1 cellular context compared by ENCODE assay signal in genomic region chr11:13114566-13115465, GRCh38.
TF ChIP-seq lines count a peak whose summit lies in the region.

No MANE protein-coding gene starts in this region.

TF ChIP-seq in HepG2, 621 proteins besides CTCF, POLR2A, EP300 and RAD21 (continued from another document and continues in another):
- TF ChIP-seq ZNF781 (CRISPR knock-in tag; IDR thresholded peaks at IDR 0.05; ENCODE audit: borderline replicate concordance, not compliant biosample characterization) (no peak), STAT6 (CRISPR knock-in tag; IDR thresholded peaks at IDR 0.05; ENCODE audit: borderline replicate concordance) (no peak), GTF2F1 (IDR thresholded peaks at IDR 0.05; ENCODE audit: low read length) (no peak), ZNF792 (CRISPR knock-in tag; IDR thresholded peaks at IDR 0.05) (no peak), ZNF503 (CRISPR knock-in tag; IDR thresholded peaks at IDR 0.05) (no peak), SIX1 (CRISPR knock-in tag; IDR thresholded peaks at IDR 0.05; ENCODE audit: borderline replicate concordance) (no peak), RXRB (CRISPR knock-in tag; IDR thresholded peaks at IDR 0.05; ENCODE audit: borderline replicate concordance) (peak; percentile 53; the same call in 1 of the 2 replicates), NFIC (IDR thresholded peaks at IDR 0.05; ENCODE audit: low read length) (no peak), HOXD1 (CRISPR knock-in tag; IDR thresholded peaks at IDR 0.05) (no peak), PLRG1 (conservative IDR thresholded peaks at IDR 0.05) (no peak), JDP2 (CRISPR knock-in tag; IDR thresholded peaks at IDR 0.05; ENCODE audit: borderline replicate concordance) (no peak), GPN1 (CRISPR knock-in tag; IDR thresholded peaks at IDR 0.05; ENCODE audit: borderline replicate concordance) (no peak), THRA (CRISPR knock-in tag; IDR thresholded peaks at IDR 0.05; ENCODE audit: borderline replicate concordance) (peak; percentile 13; the same call in 1 of the 2 replicates), MAX (IDR thresholded peaks at IDR 0.05) (0 out of 2 replicates have a peak, but pooled peaks have one; percentile 6), NR2F1 (CRISPR knock-in tag; IDR thresholded peaks at IDR 0.05) (no peak), KLF11 (CRISPR knock-in tag; IDR thresholded peaks at IDR 0.05) (no peak), RBM39 (IDR thresholded peaks at IDR 0.05; ENCODE audit: low read depth, low read length, poor library complexity, severe bottlenecking) (no peak), BORCS8-MEF2B (CRISPR knock-in tag; IDR thresholded peaks at IDR 0.05) (no peak), KLF6 (CRISPR knock-in tag; IDR thresholded peaks at IDR 0.05) (no peak), MAF1 (CRISPR knock-in tag; IDR thresholded peaks at IDR 0.05; ENCODE audit: borderline replicate concordance) (no peak), RFXAP (CRISPR knock-in tag; IDR thresholded peaks at IDR 0.05; ENCODE audit: borderline replicate concordance) (peak; percentile 87), ZNF737 (CRISPR knock-in tag; IDR thresholded peaks at IDR 0.05; ENCODE audit: borderline replicate concordance) (no peak), ZNF101 (CRISPR knock-in tag; IDR thresholded peaks at IDR 0.05; ENCODE audit: borderline replicate concordance, low read depth) (no peak), NR2F6 (IDR thresholded peaks at IDR 0.05) (peak; percentile 11; the same call in 1 of the 2 replicates), NR2F6 (CRISPR knock-in tag; IDR thresholded peaks at IDR 0.05) (peak; percentile 33; the same call in 1 of the 2 replicates), GABPA (IDR thresholded peaks at IDR 0.05; ENCODE audit: low read depth, low read length) (no peak), GABPA (CRISPR knock-in tag; IDR thresholded peaks at IDR 0.05; ENCODE audit: low read depth) (no peak), NFE2L1 (CRISPR knock-in tag; IDR thresholded peaks at IDR 0.05; ENCODE audit: borderline replicate concordance) (no peak), ZHX2 (IDR thresholded peaks at IDR 0.05; ENCODE audit: low read depth) (no peak), ZHX2 (CRISPR knock-in tag; IDR thresholded peaks at IDR 0.05; ENCODE audit: borderline replicate concordance) (no peak), ZNF761 (CRISPR knock-in tag; conservative IDR thresholded peaks at IDR 0.05) (no peak), SP2 (CRISPR knock-in tag; IDR thresholded peaks at IDR 0.05) (no peak), SNAPC5 (CRISPR knock-in tag; IDR thresholded peaks at IDR 0.05; ENCODE audit: borderline replicate concordance) (no peak), POGZ (CRISPR knock-in tag; IDR thresholded peaks at IDR 0.05) (peak; percentile 83), ZFP1 (CRISPR knock-in tag; IDR thresholded peaks at IDR 0.05) (no peak), CHCHD3 (CRISPR knock-in tag; IDR thresholded peaks at IDR 0.05) (no peak), SMAD9 (CRISPR knock-in tag; IDR thresholded peaks at IDR 0.05) (0 out of 2 replicates have a peak, but pooled peaks have one; percentile 59), ATM (IDR thresholded peaks at IDR 0.05; ENCODE audit: borderline replicate concordance) (no peak), ZNF143 (CRISPR knock-in tag; IDR thresholded peaks at IDR 0.05) (no peak), ZNF878 (CRISPR knock-in tag; IDR thresholded peaks at IDR 0.05) (0 out of 2 replicates have a peak, but pooled peaks have one; percentile 57), ZNF557 (CRISPR knock-in tag; IDR thresholded peaks at IDR 0.05) (no peak), ELF4 (CRISPR knock-in tag; IDR thresholded peaks at IDR 0.05; ENCODE audit: borderline replicate concordance) (no peak), DMAP1 (CRISPR knock-in tag; IDR thresholded peaks at IDR 0.05) (no peak), PBX3 (CRISPR knock-in tag; IDR thresholded peaks at IDR 0.05; ENCODE audit: borderline replicate concordance) (no peak), GPBP1L1 (CRISPR knock-in tag; IDR thresholded peaks at IDR 0.05) (no peak), SP1 (IDR thresholded peaks at IDR 0.05) (no peak), SP1 (CRISPR knock-in tag; IDR thresholded peaks at IDR 0.05) (0 out of 2 replicates have a peak, but pooled peaks have one; percentile 9), PRDM10 (CRISPR knock-in tag; IDR thresholded peaks at IDR 0.05; ENCODE audit: low read depth) (no peak), IKZF4 (CRISPR knock-in tag; IDR thresholded peaks at IDR 0.05; ENCODE audit: borderline replicate concordance, low read depth, not compliant biosample characterization) (no peak), ELF1 (CRISPR knock-in tag; IDR thresholded peaks at IDR 0.05) (peak; percentile 32; the same call in 1 of the 2 replicates), ZNF468 (CRISPR knock-in tag; IDR thresholded peaks at IDR 0.05) (no peak), ZNF83 (CRISPR knock-in tag; IDR thresholded peaks at IDR 0.05; ENCODE audit: borderline replicate concordance) (no peak)
